In genomic region chr6:62923728-62924127, GRCh38 we compare ENCODE assay signal across 25 cellular contexts.
DNase-seq lines count a peak whose midpoint lies in the region; ATAC-seq, FAIRE-seq and TF ChIP-seq lines count a peak whose summit lies in the region.
"Had no signal": no experiment of that assay in that cellular context is flagged by ENCODE, and none has a peak within 500 bp of the region (broad histone marks: within the 10 kb centered on the region; RNA-seq: fewer than 3 reads in every experiment).

No MANE protein-coding gene starts in this region.

- intact Hi-C loops in IMR-90 (cut with micrococcal nuclease) (no loop called here), K562 (cut with micrococcal nuclease) (no loop called here), lower lobe of right lung (cut with DNase I) (no loop called here)

- no peak overlapping the region for H4K8ac ChIP-seq in IMR-90 (ENCODE audit: low read depth in 2 of 2, low read length in 2 of 2)

- no peak for ATAC-seq in IMR-90 (ENCODE audit: low read depth)
- no peak for ATAC-seq in K562
- no peak for ATAC-seq in lower lobe of right lung
- ATAC-seq: GM12878 had no signal

- no peak overlapping the region for H2AK9ac ChIP-seq in IMR-90 (replicated peaks; ENCODE audit: low read depth, low read length, poor library complexity)

- H2AFZ ChIP-seq in IMR-90 (replicated peaks; ENCODE audit: low read length, poor library complexity), result no peak overlapping the region
- no peak overlapping the region for H2AFZ ChIP-seq in K562 (ENCODE audit: low read depth, low read length)
- no peak overlapping the region for H2AFZ ChIP-seq in osteoblast (ENCODE audit: low read length)
- no peak overlapping the region for H2AFZ ChIP-seq in GM23248

- TF ChIP-seq RAD21 in IMR-90 (IDR thresholded peaks at IDR 0.05; ENCODE audit: low read length), result no peak
- TF ChIP-seq RAD21 in K562 (CRISPR knock-in tag; conservative IDR thresholded peaks at IDR 0.05 in 1 of 2, IDR thresholded peaks at IDR 0.05 in 1 of 2), result no peak

- no peak overlapping the region for H3K23ac ChIP-seq in IMR-90 (ENCODE audit: low read depth, low read length)

- no peaks in the 10 kb centered on the region for H3K9me3 ChIP-seq in IMR-90 (ENCODE audit: control insufficient read depth, insufficient read depth, low read length)
- H3K9me3 ChIP-seq in K562 (replicated peaks; ENCODE audit: control insufficient read depth, insufficient read depth, low read depth, low read length), result no peaks in the 10 kb centered on the region
- H3K9me3 ChIP-seq in osteoblast (ENCODE audit: low read depth, low read length), result no peaks in the 10 kb centered on the region
- H3K9me3 ChIP-seq in lower lobe of right lung, result no peaks in the 10 kb centered on the region
- H3K9me3 ChIP-seq in GM23248 (ENCODE audit: low read depth), result no peaks in the 10 kb centered on the region
- H3K9me3 ChIP-seq: BE2C, BLaER1 had no signal

- DNase-seq in IMR-90 (no peak), K562 (ENCODE audit: extremely low read depth in 1 of 4, low spot score in 3 of 4) (no peak), osteoblast (ENCODE audit: insufficient read length, low spot score, missing footprints) (peak; percentile 0), lower lobe of right lung (no peak), GM23248 (no peak)
- DNase-seq: 8988T; ACHN; BE2C; C1 segment of cervical spinal cord; CD4-positive, alpha-beta memory T cell; CD4-positive, CD25-positive, alpha-beta regulatory T cell; CD8-positive, alpha-beta memory T cell; COR-L47; DMS 273 treated with DMSO at 0.1 percent for 48 hours; DMS153; DMS53; DMS79; DND-41; EL; GDM1 had no signal

- no peak overlapping the region for H4K5ac ChIP-seq in IMR-90 (ENCODE audit: low read depth, low read length)

- H3K14ac ChIP-seq in IMR-90 (replicated peaks; ENCODE audit: low read depth, low read length), result no peak overlapping the region

- no peaks in the 10 kb centered on the region for H3K36me3 ChIP-seq in IMR-90 (ENCODE audit: control insufficient read depth, insufficient read depth, low read length)
- H3K36me3 ChIP-seq in K562 (ENCODE audit: control insufficient read depth, insufficient read depth, low read length), result no peaks in the 10 kb centered on the region
- H3K36me3 ChIP-seq in osteoblast (ENCODE audit: insufficient read depth, low read length), result no peaks in the 10 kb centered on the region
- H3K36me3 ChIP-seq in lower lobe of right lung, result no peaks in the 10 kb centered on the region
- H3K36me3 ChIP-seq in GM23248 (ENCODE audit: low read depth), result no peaks in the 10 kb centered on the region
- H3K36me3 ChIP-seq: BE2C, BLaER1 had no signal

- no peaks in the 10 kb centered on the region for H3K79me1 ChIP-seq in IMR-90 (ENCODE audit: low read depth in 1 of 2, low read length in 2 of 2)

- TF ChIP-seq CTCF in IMR-90 (conservative IDR thresholded peaks at IDR 0.05; ENCODE audit: low read depth, low read length) (no peak), K562 (IDR thresholded peaks at IDR 0.05 in 2 of 3, conservative IDR thresholded peaks at IDR 0.05 in 1 of 3; ENCODE audit: insufficient read depth in 2 of 3, low read depth in 1 of 3, low read length in 3 of 3) (no peak), osteoblast (IDR thresholded peaks at IDR 0.05; ENCODE audit: extremely low read depth, low read depth, low read length) (no peak), lower lobe of right lung (IDR thresholded peaks at IDR 0.05) (no peak)

- H3K4me2 ChIP-seq in IMR-90 (ENCODE audit: low read depth, low read length) (no peak overlapping the region), K562 (ENCODE audit: insufficient read depth, low read length) (no peak overlapping the region), osteoblast (ENCODE audit: insufficient read depth, low read length) (no peak overlapping the region), GM23248 (ENCODE audit: unreplicated experiment) (no peak overlapping the region)
- H3K4me2 ChIP-seq: BLaER1 had no signal

- H3K4me3 ChIP-seq in IMR-90 (ENCODE audit: insufficient read depth, low read depth, low read length), result no peak overlapping the region
- H3K4me3 ChIP-seq in K562, result no peak overlapping the region
- H3K4me3 ChIP-seq in osteoblast (ENCODE audit: insufficient read depth, low read length), result no peak overlapping the region
- no peak overlapping the region for H3K4me3 ChIP-seq in lower lobe of right lung
- H3K4me3 ChIP-seq in GM23248, result no peak overlapping the region
- H3K4me3 ChIP-seq: BLaER1, GM12878 had no signal

- no peak overlapping the region for H2BK15ac ChIP-seq in IMR-90 (ENCODE audit: low read depth, low read length)

- no peak overlapping the region for H3K4ac ChIP-seq in IMR-90 (ENCODE audit: low read depth, low read length)

- no peak overlapping the region for H2BK20ac ChIP-seq in IMR-90 (ENCODE audit: low read depth, low read length)

- no peaks in the 10 kb centered on the region for H3K27me3 ChIP-seq in IMR-90 (ENCODE audit: control insufficient read depth, insufficient read depth, low read length)
- no peaks in the 10 kb centered on the region for H3K27me3 ChIP-seq in K562 (ENCODE audit: control insufficient read depth in 2 of 2, insufficient read depth in 2 of 2, low read length in 2 of 2)
- no peaks in the 10 kb centered on the region for H3K27me3 ChIP-seq in osteoblast (ENCODE audit: insufficient read depth, low read length)
- H3K27me3 ChIP-seq in lower lobe of right lung (ENCODE audit: low read depth), result no peaks in the 10 kb centered on the region
- no peaks in the 10 kb centered on the region for H3K27me3 ChIP-seq in GM23248 (replicated peaks; ENCODE audit: insufficient read depth)
- H3K27me3 ChIP-seq: BE2C, BLaER1 had no signal

- TF ChIP-seq POLR2A in IMR-90 (IDR thresholded peaks at IDR 0.05; ENCODE audit: low read depth, low read length) (no peak), K562 (conservative IDR thresholded peaks at IDR 0.05) (no peak)

- no peak overlapping the region for H3K9ac ChIP-seq in IMR-90 (ENCODE audit: low read depth, low read length)
- no peak overlapping the region for H3K9ac ChIP-seq in K562 (ENCODE audit: insufficient read depth in 1 of 2, low read depth in 2 of 2, low read length in 2 of 2)
- H3K9ac ChIP-seq in GM23248, result no peak overlapping the region
- H3K9ac ChIP-seq: BLaER1 had no signal

- H2BK120ac ChIP-seq in IMR-90 (ENCODE audit: low read depth, low read length), result no peak overlapping the region

- H3K4me1 ChIP-seq in IMR-90 (ENCODE audit: control insufficient read depth, insufficient read depth, low read length), result no peaks in the 10 kb centered on the region
- no peaks in the 10 kb centered on the region for H3K4me1 ChIP-seq in K562 (replicated peaks in 1 of 2; ENCODE audit: control insufficient read depth in 2 of 2, insufficient read depth in 2 of 2, low read length in 2 of 2)
- no peaks in the 10 kb centered on the region for H3K4me1 ChIP-seq in osteoblast (ENCODE audit: insufficient read depth, low read length)
- no peaks in the 10 kb centered on the region for H3K4me1 ChIP-seq in lower lobe of right lung
- H3K4me1 ChIP-seq in GM23248 (ENCODE audit: insufficient read depth), result no peaks in the 10 kb centered on the region
- H3K4me1 ChIP-seq: BE2C, BLaER1 had no signal

- H3F3A ChIP-seq in GM23248 (ENCODE audit: insufficient read depth), result no peaks in the 10 kb centered on the region

- no peak overlapping the region for H3K56ac ChIP-seq in IMR-90 (ENCODE audit: extremely low read depth, insufficient read depth, low read length)

- H4K20me1 ChIP-seq in IMR-90 (ENCODE audit: insufficient read depth, low read length) (no peaks in the 10 kb centered on the region), K562 (replicated peaks; ENCODE audit: control insufficient read depth, insufficient read depth, low read length) (no peaks in the 10 kb centered on the region), osteoblast (ENCODE audit: insufficient read depth, low read length) (no peaks in the 10 kb centered on the region), GM23248 (ENCODE audit: insufficient read depth) (no peaks in the 10 kb centered on the region)
- H4K20me1 ChIP-seq: BLaER1 had no signal

- H3K18ac ChIP-seq in IMR-90 (ENCODE audit: low read depth, low read length), result no peak overlapping the region

- FAIRE-seq in K562 (lab: Jason Lieb, UNC), result no peak
- FAIRE-seq: A204.1, GM12878, GM12892, GM18507 had no signal

- H2BK5ac ChIP-seq in IMR-90 (ENCODE audit: low read depth, low read length, poor library complexity, severe bottlenecking), result no peak overlapping the region

- POLR2A ChIA-PET in IMR-90 (lab: Charles Lee; ENCODE audit: unreplicated experiment) (no interaction called here), K562 (lab: Yijun Ruan, JAX) (no interaction called here)

- H4K91ac ChIP-seq in IMR-90 (ENCODE audit: insufficient read depth, low read depth, low read length), result no peak overlapping the region

- TF ChIP-seq EP300 in K562 (IDR thresholded peaks at IDR 0.05; ENCODE audit: low read length), result no peak

- H2AK5ac ChIP-seq in IMR-90 (ENCODE audit: low read depth, low read length), result no peak overlapping the region

- H3K79me2 ChIP-seq in K562 (ENCODE audit: control insufficient read depth, insufficient read depth, low read length) (no peaks in the 10 kb centered on the region), osteoblast (ENCODE audit: insufficient read depth, low read length) (no peaks in the 10 kb centered on the region), GM23248 (ENCODE audit: insufficient read depth) (no peaks in the 10 kb centered on the region)

- H3K9me2 ChIP-seq in GM23248 (ENCODE audit: insufficient read depth), result no peaks in the 10 kb centered on the region

- H3K9me1 ChIP-seq in IMR-90 (ENCODE audit: insufficient read depth, low read length), result no peaks in the 10 kb centered on the region
- H3K9me1 ChIP-seq in K562 (ENCODE audit: control insufficient read depth, insufficient read depth, low read length), result no peaks in the 10 kb centered on the region

- in situ Hi-C loops in IMR-90 (cut with MboI; ENCODE audit: low sequenced_read_pairs), result no loop called here
- in situ Hi-C loops in K562 (cut with MboI), result no loop called here
- in situ Hi-C loops in GM23248 (cut with MboI), result no loop called here

- dilution Hi-C loops in IMR-90 (cut with HindIII; ENCODE audit: low sequenced_read_pairs, unreplicated experiment), result no loop called here

- BruUV-seq in IMR-90 (replicated peaks; lab: Mats Ljungman, UMichigan), result no TSS peak
- no TSS peak for BruUV-seq in K562 (replicated peaks; lab: Mats Ljungman, UMichigan)

- H3K27ac ChIP-seq in IMR-90 (ENCODE audit: insufficient read depth, low read length), result no peak overlapping the region
- no peak overlapping the region for H3K27ac ChIP-seq in K562 (ENCODE audit: extremely low read depth, low read depth, low read length)
- H3K27ac ChIP-seq in osteoblast (ENCODE audit: low read depth, low read length), result no peak overlapping the region
- H3K27ac ChIP-seq in lower lobe of right lung, result no peak overlapping the region
- H3K27ac ChIP-seq in GM23248, result no peak overlapping the region
- H3K27ac ChIP-seq: BLaER1 had no signal

- CTCF ChIA-PET in IMR-90 (lab: Yijun Ruan, JAX) (no interaction called here), K562 (lab: Yijun Ruan, JAX; ENCODE audit: low intra/inter-chr PET ratio) (no interaction called here)

TF ChIP-seq in IMR-90, 13 proteins besides CTCF, POLR2A, EP300 and RAD21 (continues in another document):
- TF ChIP-seq MAZ (IDR thresholded peaks at IDR 0.05; ENCODE audit: borderline replicate concordance, low read depth, low read length) (no peak), MAFK (IDR thresholded peaks at IDR 0.05; ENCODE audit: low read depth, low read length) (peak; percentile 75)

TF ChIP-seq in K562, 482 proteins besides CTCF, POLR2A, EP300 and RAD21 (continues in another document):
- TF ChIP-seq STAT5A (IDR thresholded peaks at IDR 0.05; ENCODE audit: borderline replicate concordance, low read length), result no peak
- TF ChIP-seq COPS2 (conservative IDR thresholded peaks at IDR 0.05), result no peak
